In genomic region chr7:66642186-66642585, GRCh38 we compare ENCODE assay signal across 19 cellular contexts. TPM values are rescaled to one million over a fixed set of nuclear protein-coding genes. Genes with fewer than 3 reads are reported as not detected.
DNase-seq lines count a peak whose midpoint lies in the region; ATAC-seq, FAIRE-seq and TF ChIP-seq lines count a peak whose summit lies in the region.
"Had no signal": no experiment of that assay in that cellular context is flagged by ENCODE, and none has a peak within 500 bp of the region (broad histone marks: within the 10 kb centered on the region; RNA-seq: fewer than 3 reads in every experiment).

No MANE protein-coding gene starts in this region.

- H3K4me2 ChIP-seq in BLaER1 (peak overlapping the region; percentile 18), DOHH2 (ENCODE audit: low read length) (peak overlapping the region; percentile 69), K562 (ENCODE audit: insufficient read depth, low read length) (no peak overlapping the region)
- H3K4me2 ChIP-seq: PC-9 had no signal

- H3K9ac ChIP-seq in BLaER1 = no peak overlapping the region
- H3K9ac ChIP-seq in K562 (ENCODE audit: insufficient read depth in 1 of 2, low read depth in 2 of 2, low read length in 2 of 2) = no peak overlapping the region

- no peaks in the 10 kb centered on the region for H3K27me3 Mint-ChIP-seq in memory B cell
- H3K27me3 Mint-ChIP-seq: activated CD4-positive, alpha-beta T cell treated with anti-CD3 and anti-CD28 coated beads for 36 hours had no signal

- TF ChIP-seq CTCF in DOHH2 (IDR thresholded peaks at IDR 0.05; ENCODE audit: low read depth, low read length, poor library complexity, severe bottlenecking) = no peak
- no peak for TF ChIP-seq CTCF in K562 (IDR thresholded peaks at IDR 0.05 in 2 of 3, conservative IDR thresholded peaks at IDR 0.05 in 1 of 3; ENCODE audit: insufficient read depth in 2 of 3, low read depth in 1 of 3, low read length in 3 of 3)

- H3K4me3 ChIP-seq in BLaER1 = no peak overlapping the region
- peak overlapping the region; percentile 51 for H3K4me3 ChIP-seq in DOHH2 (ENCODE audit: low read length)
- H3K4me3 ChIP-seq in K562 = no peak overlapping the region
- H3K4me3 ChIP-seq: ascending aorta, colonic mucosa, PC-9, sigmoid colon, SK-N-MC had no signal

- CTCF ChIA-PET in K562 (lab: Yijun Ruan, JAX; ENCODE audit: low intra/inter-chr PET ratio) = no interaction called here

- no peak overlapping the region for H2AFZ ChIP-seq in K562 (ENCODE audit: low read depth, low read length)
- H2AFZ ChIP-seq: PC-9 had no signal

- intact Hi-C loops in K562 (cut with micrococcal nuclease) = no loop called here

- H3K4me1 Mint-ChIP-seq in memory B cell = peaks cover 6% of the 10 kb centered on the region

- WGBS in K562 (ENCODE audit: insufficient coverage, low coverage, missing lambda C conversion rate) = 68% methylated on average over 3 of the region's 3 CpGs

- H3F3A ChIP-seq in DOHH2 (ENCODE audit: control insufficient read depth, insufficient read depth) = peaks cover 30% of the 10 kb centered on the region

- H3K79me2 ChIP-seq in DOHH2 (ENCODE audit: control insufficient read depth, low read length) (peaks cover 4% of the 10 kb centered on the region; the same call in 1 of the 2 replicates), K562 (ENCODE audit: control insufficient read depth, insufficient read depth, low read length) (no peaks in the 10 kb centered on the region)

- H3K36me3 Mint-ChIP-seq in memory B cell = peaks cover 35% of the 10 kb centered on the region

- POLR2A ChIA-PET in K562 (lab: Yijun Ruan, JAX) = interaction anchor here (1.4 kb wide), 1 partner anchor 12 kb away, joined by 5 read pairs; no protein-coding TSS in a partner anchor

- no peak overlapping the region for H3K4me3 Mint-ChIP-seq in memory B cell
- H3K4me3 Mint-ChIP-seq: activated CD4-positive, alpha-beta T cell treated with anti-CD3 and anti-CD28 coated beads for 36 hours had no signal

- H3K9me3 ChIP-seq in BLaER1 = no peaks in the 10 kb centered on the region
- H3K9me3 ChIP-seq in DOHH2 (ENCODE audit: control insufficient read depth, insufficient read depth, low read length) = no peaks in the 10 kb centered on the region
- no peaks in the 10 kb centered on the region for H3K9me3 ChIP-seq in K562 (replicated peaks; ENCODE audit: control insufficient read depth, insufficient read depth, low read depth, low read length)
- H3K9me3 ChIP-seq: ascending aorta, colonic mucosa, sigmoid colon had no signal

- no peak for FAIRE-seq in K562 (lab: Jason Lieb, UNC)
- FAIRE-seq: GM12891 had no signal

- ATAC-seq in K562 = no peak
- ATAC-seq in memory B cell (ENCODE audit: low read depth) = no peak
- ATAC-seq in HG03039 (IDR thresholded peaks at IDR 0.05; ENCODE audit: unreplicated experiment) = no peak
- ATAC-seq: activated CD4-positive, alpha-beta T cell treated with anti-CD3 and anti-CD28 coated beads for 36 hours had no signal

- peak overlapping the region; percentile 76 for H3K27ac Mint-ChIP-seq in memory B cell

- TF ChIP-seq RAD21 in K562 (CRISPR knock-in tag; conservative IDR thresholded peaks at IDR 0.05 in 1 of 2, IDR thresholded peaks at IDR 0.05 in 1 of 2) = no peak

- TSS peak; percentile 33 for BruUV-seq in K562 (replicated peaks; lab: Mats Ljungman, UMichigan)

- H3K4me1 ChIP-seq in BLaER1 (peaks cover 13% of the 10 kb centered on the region), DOHH2 (ENCODE audit: control insufficient read depth, low read length) (peaks cover 33% of the 10 kb centered on the region), K562 (replicated peaks in 1 of 2; ENCODE audit: control insufficient read depth in 2 of 2, insufficient read depth in 2 of 2, low read length in 2 of 2) (peaks cover 19 to 22% of the 10 kb centered on the region in 2 experiments)
- H3K4me1 ChIP-seq: ascending aorta, sigmoid colon had no signal

- H3K9me3 Mint-ChIP-seq in memory B cell = no peaks in the 10 kb centered on the region

- H3K27me3 ChIP-seq in BLaER1 (no peaks in the 10 kb centered on the region), DOHH2 (ENCODE audit: control insufficient read depth, low read length) (no peaks in the 10 kb centered on the region), K562 (ENCODE audit: control insufficient read depth in 2 of 2, insufficient read depth in 2 of 2, low read length in 2 of 2) (no peaks in the 10 kb centered on the region)
- H3K27me3 ChIP-seq: ascending aorta, colonic mucosa, sigmoid colon had no signal

- no peaks in the 10 kb centered on the region for H4K20me1 ChIP-seq in BLaER1
- no peaks in the 10 kb centered on the region for H4K20me1 ChIP-seq in DOHH2 (ENCODE audit: control insufficient read depth, insufficient read depth, low read depth, low read length)
- peaks cover 14% of the 10 kb centered on the region for H4K20me1 ChIP-seq in K562 (replicated peaks; ENCODE audit: control insufficient read depth, insufficient read depth, low read length)

- H3K27ac ChIP-seq in BLaER1 (no peak overlapping the region), DOHH2 (ENCODE audit: low read depth, low read length) (peak overlapping the region; percentile 59), K562 (ENCODE audit: extremely low read depth, low read depth, low read length) (no peak overlapping the region)
- H3K27ac ChIP-seq: ascending aorta, PC-9, sigmoid colon, SK-N-MC had no signal

- H3K9me2 ChIP-seq in DOHH2 (replicated peaks; ENCODE audit: control insufficient read depth, low read length) = no peaks in the 10 kb centered on the region

- no peak for TF ChIP-seq EP300 in K562 (IDR thresholded peaks at IDR 0.05; ENCODE audit: low read length)

- DNase-seq in K562 (ENCODE audit: extremely low read depth in 1 of 4, low spot score in 3 of 4) = no peak
- no peak for DNase-seq in memory B cell (ENCODE audit: low spot score in 2 of 2)
- no peak for DNase-seq in NOMO-1 treated with dmso at 0.1 percent for 144 hours (lab: John Stamatoyannopoulos, UW; ENCODE audit: unreplicated experiment)
- no peak for DNase-seq in erythroblast (lab: John Stamatoyannopoulos, UW)
- DNase-seq in activated gamma-delta T cell (lab: John Stamatoyannopoulos, UW) = no peak
- DNase-seq: activated CD4-positive, alpha-beta T cell treated with anti-CD3 and anti-CD28 coated beads for 36 hours; colonic mucosa; foreskin fibroblast; GDM1; NCI-H526 treated with DMSO at 0.1 percent for 48 hours; PC-9; sigmoid colon; stimulated activated CD4-positive, alpha-beta T cell treated with anti-CD3 and anti-CD28 coated beads, Interleukin-1b, Interleukin-23, amount 100 ng/mL, for 48 hours had no signal

- H3K36me3 ChIP-seq in BLaER1 (peaks cover 79% of the 10 kb centered on the region), DOHH2 (ENCODE audit: control insufficient read depth, low read length) (peaks cover 80% of the 10 kb centered on the region), K562 (ENCODE audit: control insufficient read depth, insufficient read depth, low read length) (peaks cover 48% of the 10 kb centered on the region)

- H3K9me1 ChIP-seq in K562 (ENCODE audit: control insufficient read depth, insufficient read depth, low read length) = peaks cover 6% of the 10 kb centered on the region

- in situ Hi-C loops in K562 (cut with MboI) = no loop called here

- no peak for TF ChIP-seq POLR2A in K562 (conservative IDR thresholded peaks at IDR 0.05)
- no peak for TF ChIP-seq POLR2A in erythroblast (IDR thresholded peaks at IDR 0.05; ENCODE audit: low read length)

TF ChIP-seq in K562, 482 proteins besides CTCF, POLR2A, EP300 and RAD21 (continues in another document):
- no peak for TF ChIP-seq TARDBP (IDR thresholded peaks at IDR 0.05)

RNA-seq across cellular contexts. Expression of gene KCTD7, which starts 13.5 kb away (rescaled TPM):
- total RNA-seq in K562 (2011; cell fraction: chromatin; rRNA removed; ENCODE audit: low replicate concordance) = 25.1 and 37.5 TPM in 2 replicates
- 22.6 and 24.3 TPM in 2 replicates for total RNA-seq in K562 (2011; cell fraction: nucleolus; rRNA removed)
- 26.7 and 37.0 TPM in 2 replicates for total RNA-seq in K562 (2011; cell fraction: nucleoplasm; rRNA removed)
- total RNA-seq in K562 (2014; rRNA removed) (5.0 and 10.3 TPM in 2 replicates), K562 (2014; rRNA removed; fragmentation: Illumina TruSeq; extraction: Trizol) (9.0 and 9.6 TPM in 2 replicates), K562 (2015; rRNA removed; fragmentation: Illumina TruSeq; extraction: Trizol) (7.6 and 8.2 TPM in 2 replicates), K562 (2021) (11.4 and 12.3 TPM in 2 replicates)
- polyA plus RNA-seq in K562 (2011; rRNA removed) (23.6 and 26.0 TPM in 2 replicates), K562 (2014; fragmentation: Illumina TruSeq; extraction: Trizol) (10.6 and 11.8 TPM in 2 replicates), K562 (2014; fragmentation: Nextera tagmentation; extraction: Ambion mirVana) (1 to 10 TPM; 1.5 to 1.7 TPM), K562 (2014; rRNA removed) (10.1 and 11.7 TPM in 2 replicates)
- polyA plus RNA-seq in K562 (2011; cell fraction: cytosol; rRNA removed) = 25.6 and 33.4 TPM in 2 replicates
- 46.8 and 68.8 TPM in 2 replicates for polyA plus RNA-seq in K562 (2011; cell fraction: nucleus; rRNA removed)
- polyA plus RNA-seq in K562 (2012) = 7.9 and 17.0 TPM in 2 replicates
- polyA minus RNA-seq in K562 (2011; rRNA and poly(A)+ RNA removed) = 10.4 and 17.3 TPM in 2 replicates
- 7.6 and 9.8 TPM in 2 replicates for polyA minus RNA-seq in K562 (2011; cell fraction: cytosol; rRNA and poly(A)+ RNA removed)
- 10.2 and 12.0 TPM in 2 replicates for polyA minus RNA-seq in K562 (2011; cell fraction: nucleus; rRNA and poly(A)+ RNA removed)
